Comparison of ENCODE assay signal across 27 cellular contexts in the genomic region with DNA sequence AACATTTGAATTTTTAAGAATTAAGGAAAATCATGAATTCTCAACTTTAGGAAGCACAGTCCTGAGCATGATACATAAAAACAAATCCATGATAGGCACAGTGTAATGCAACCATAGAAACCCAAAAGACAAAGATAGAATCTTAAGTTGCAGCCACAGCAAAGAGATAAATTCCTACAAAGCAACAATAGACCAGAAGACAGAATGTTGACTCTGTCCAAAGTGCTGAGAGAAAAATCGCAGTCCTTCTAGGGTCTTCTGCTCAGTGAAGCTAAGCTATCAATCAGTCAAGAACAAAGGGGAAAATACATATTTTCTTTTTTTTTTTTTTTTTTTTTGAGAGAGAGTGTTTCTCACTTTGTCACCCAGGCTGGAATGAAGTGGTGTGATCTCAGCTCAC. TPM values are rescaled to one million over a fixed set of nuclear protein-coding genes. Genes with fewer than 3 reads are reported as not detected.
"Had no signal": no experiment of that assay in that cellular context is flagged by ENCODE, and none has a peak within 500 bp of the region (broad histone marks: within the 10 kb centered on the region; RNA-seq: fewer than 3 reads in every experiment).

No MANE protein-coding gene starts in this region.

- DNase-seq: islet precursor cell; left ventricle myocardium inferior; midbrain; mucosa of descending colon; natural killer cell; nephron progenitor cell; occipital lobe; ovary; stimulated activated CD4-positive, alpha-beta T cell treated with anti-CD3 and anti-CD28 coated beads, Interleukin-12 subunit alpha, Interleukin-12 subunit beta, amount 100 ng/mL, for 4 hours; stimulated activated CD4-positive, alpha-beta T cell treated with anti-CD3 and anti-CD28 coated beads, Interleukin-15, amount 100 ng/mL, for 24 hours; stimulated activated CD4-positive, alpha-beta T cell treated with anti-CD3 and anti-CD28 coated beads, Interleukin-2, amount 100 ng/mL, for 24 hours; stimulated activated CD4-positive, alpha-beta T cell treated with anti-CD3 and anti-CD28 coated beads, Interleukin-4, amount 100 ng/mL, for 1 hour; stimulated activated naive B cell treated with anti-CD40 and anti-IgM and Interleukin-4, amounts not matched to agents 10 μg/mL and 1 μg/mL and 100 μg/mL, for 72 hours; stimulated activated naive CD8-positive, alpha-beta T cell treated with anti-CD3 and anti-CD28 coated beads, Interleukin-15, Interleukin-2, amounts not matched to agents 100 U/mL and 50 U/mL, for 24 hours; stomach; testis; thyroid gland; transverse colon; upper lobe of left lung had no signal

- H3K9me3 Mint-ChIP-seq: memory B cell; natural killer cell; nephron progenitor cell; neural progenitor cell; stimulated activated naive B cell treated with anti-CD40 and anti-IgM and Interleukin-4, amounts not matched to agents 10 μg/mL and 1 μg/mL and 100 μg/mL, for 72 hours had no signal

- H3K36me3 Mint-ChIP-seq: memory B cell; natural killer cell; neural progenitor cell; stimulated activated naive B cell treated with anti-CD40 and anti-IgM and Interleukin-4, amounts not matched to agents 10 μg/mL and 1 μg/mL and 100 μg/mL, for 72 hours had no signal

- H3K36me3 ChIP-seq: left ventricle myocardium inferior, neural progenitor cell, neutrophil, ovary, right atrium auricular region, stomach, thyroid gland, transverse colon, upper lobe of left lung had no signal

- H3K9me3 ChIP-seq: left ventricle myocardium inferior, mucosa of descending colon, neutrophil, ovary, right atrium auricular region, stomach, testis, thyroid gland, transverse colon, upper lobe of left lung had no signal

- H3K4me1 Mint-ChIP-seq: memory B cell; natural killer cell; nephron progenitor cell; neural progenitor cell; stimulated activated naive B cell treated with anti-CD40 and anti-IgM and Interleukin-4, amounts not matched to agents 10 μg/mL and 1 μg/mL and 100 μg/mL, for 72 hours had no signal

- H2AFZ ChIP-seq: hepatocyte, neural progenitor cell had no signal

- H3K4me3 Mint-ChIP-seq: memory B cell; natural killer cell; nephron progenitor cell; neural progenitor cell; stimulated activated naive B cell treated with anti-CD40 and anti-IgM and Interleukin-4, amounts not matched to agents 10 μg/mL and 1 μg/mL and 100 μg/mL, for 72 hours had no signal

- H3K9ac ChIP-seq: neural progenitor cell had no signal

- H3K4me3 ChIP-seq: hepatocyte, left ventricle myocardium inferior, mucosa of descending colon, neural progenitor cell, ovary, right atrium auricular region, skin epidermis, stomach, testis, thyroid gland, transverse colon, upper lobe of left lung had no signal

- H3K4me1 ChIP-seq: left ventricle myocardium inferior, neural progenitor cell, right atrium auricular region, stomach, testis, thyroid gland, transverse colon, upper lobe of left lung had no signal

- H3K4me2 ChIP-seq: hepatocyte, neural progenitor cell had no signal

- H3K27ac Mint-ChIP-seq: memory B cell; natural killer cell; nephron progenitor cell; neural progenitor cell; progenitor cell of endocrine pancreas; stimulated activated naive B cell treated with anti-CD40 and anti-IgM and Interleukin-4, amounts not matched to agents 10 μg/mL and 1 μg/mL and 100 μg/mL, for 72 hours had no signal

- H3K27ac ChIP-seq: hepatocyte, left ventricle myocardium inferior, neural progenitor cell, neutrophil, ovary, right atrium auricular region, skin epidermis, stomach, testis, thyroid gland, transverse colon, upper lobe of left lung had no signal

- H3K79me2 ChIP-seq: hepatocyte had no signal

- ATAC-seq: mucosa of descending colon; natural killer cell; sciatic nerve; stimulated activated naive B cell treated with anti-CD40 and anti-IgM and Interleukin-4, amounts not matched to agents 10 μg/mL and 1 μg/mL and 100 μg/mL, for 72 hours; stimulated activated naive CD8-positive, alpha-beta T cell treated with anti-CD3 and anti-CD28 coated beads, Interleukin-15, Interleukin-2, amounts not matched to agents 100 U/mL and 50 U/mL, for 24 hours had no signal

- H3K27me3 ChIP-seq: ovary, right atrium auricular region, stomach, testis, upper lobe of left lung had no signal

RNA-seq across cellular contexts. Expression of gene FHOD3, which starts 22.0 kb away (rescaled TPM):
- total RNA-seq: natural killer cell had no signal
